8 cellular contexts compared by ENCODE assay signal in the genomic region with DNA sequence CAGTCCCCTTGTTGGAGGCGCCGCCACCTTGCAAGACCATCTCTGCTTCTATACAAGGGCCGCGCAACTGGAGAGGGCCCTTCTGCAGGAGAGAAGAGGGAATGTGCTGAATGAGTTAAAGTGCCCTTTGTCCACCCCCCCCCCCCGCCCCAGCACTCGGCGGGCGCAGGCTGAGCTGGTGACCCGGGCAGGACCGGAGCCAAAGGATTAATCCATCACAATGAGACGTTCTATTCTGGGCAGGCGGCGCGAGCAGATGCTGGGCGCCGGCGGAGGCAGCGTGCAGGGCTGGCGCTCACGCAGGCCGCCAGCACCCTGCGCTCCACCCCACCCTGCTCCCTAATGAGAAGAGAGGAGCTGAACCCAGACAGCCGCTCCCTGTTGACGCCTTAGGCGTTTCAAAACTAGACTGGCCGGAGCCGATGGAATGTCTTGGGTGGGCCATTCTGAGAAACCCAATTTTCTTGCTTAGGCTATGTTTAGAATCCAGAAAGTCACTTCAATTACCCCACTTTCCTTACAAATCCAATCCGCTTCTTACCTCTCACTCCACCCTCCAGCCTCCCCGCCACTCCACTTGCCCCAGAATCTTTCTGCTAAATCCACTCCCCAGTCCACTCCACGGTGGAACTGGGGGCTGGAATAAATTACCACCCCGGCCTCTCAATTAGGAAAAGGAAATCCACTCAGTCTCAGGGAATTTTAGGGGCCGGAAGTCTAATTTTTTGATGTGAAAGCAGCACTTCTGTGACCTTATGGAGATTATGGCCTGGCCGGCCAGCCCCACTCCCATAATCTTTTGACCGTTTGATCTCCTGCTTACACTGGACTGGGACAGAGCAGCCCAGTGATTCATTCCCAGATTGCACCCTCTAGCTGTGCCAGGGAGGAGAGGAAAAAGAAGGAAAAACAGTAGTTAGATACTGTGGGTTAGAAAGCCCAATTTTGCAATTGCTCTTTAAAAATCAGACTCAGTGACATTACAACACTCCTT. TPM values are rescaled to one million over a fixed set of nuclear protein-coding genes. Genes with fewer than 3 reads are reported as not detected.
DNase-seq lines count a peak whose midpoint lies in the region; ATAC-seq and TF ChIP-seq lines count a peak whose summit lies in the region.

No MANE protein-coding gene starts in this region.

- H3K4me3 Mint-ChIP-seq in activated T-helper 17 cell treated with anti-CD3 and anti-CD28 coated beads, Interleukin-2, amount 50 U/mL, for 72 hours: no peak overlapping the region
- H3K4me3 Mint-ChIP-seq in CD4-positive, alpha-beta T cell: no peak overlapping the region

- DNase-seq in EL: peak; percentile 88
- peak; percentile 93 to 96 for DNase-seq in NCI-H524 (lab: John Stamatoyannopoulos, UW)
- DNase-seq in epidermal melanocyte (ENCODE audit: insufficient read length, low spot score): peak; percentile 48
- DNase-seq in CD4-positive, alpha-beta T cell: no peak
- no peak for DNase-seq in NCI-H2107 treated with DMSO at 0.1 percent for 48 hours (lab: John Stamatoyannopoulos, UW; ENCODE audit: unreplicated experiment)

- H3K27me3 ChIP-seq in CD4-positive, alpha-beta T cell (ENCODE audit: control insufficient read depth, insufficient read depth, low read length): peaks cover 17% of the 10 kb centered on the region

- intact Hi-C loops in CD4-positive, alpha-beta T cell (cut with DNase I, micrococcal nuclease): no loop called here

- H3K4me3 ChIP-seq in mesodermal cell (ENCODE audit: extremely low read depth, insufficient read depth, low read length, poor library complexity, severe bottlenecking): peak overlapping the region; percentile 9

- peaks cover 2% of the 10 kb centered on the region for H3K9me3 ChIP-seq in mesodermal cell (ENCODE audit: control insufficient read depth, low read length)
- H3K9me3 ChIP-seq in CD4-positive, alpha-beta T cell (ENCODE audit: control insufficient read depth, low read length): no peaks in the 10 kb centered on the region

- no peaks in the 10 kb centered on the region for H3K36me3 Mint-ChIP-seq in activated T-helper 17 cell treated with anti-CD3 and anti-CD28 coated beads, Interleukin-2, amount 50 U/mL, for 72 hours (ENCODE audit: low read depth)
- H3K36me3 Mint-ChIP-seq in CD4-positive, alpha-beta T cell (ENCODE audit: low read depth): no peaks in the 10 kb centered on the region

- CTCF ChIA-PET in CD4-positive, alpha-beta T cell (lab: Charles Lee): no interaction called here

- H3K36me3 ChIP-seq in mesodermal cell (ENCODE audit: control insufficient read depth, insufficient read depth, low read length): no peaks in the 10 kb centered on the region

- peaks cover 49% of the 10 kb centered on the region for H3K4me1 ChIP-seq in mesodermal cell (ENCODE audit: control insufficient read depth, insufficient read depth, low read length, poor library complexity, severe bottlenecking)

- H3K27ac ChIP-seq in mesodermal cell (ENCODE audit: low read depth, low read length, severe bottlenecking): peak overlapping the region; percentile 90
- H3K27ac ChIP-seq in CD4-positive, alpha-beta T cell (ENCODE audit: low read depth, low read length): no peak overlapping the region

- ATAC-seq in activated T-helper 17 cell treated with anti-CD3 and anti-CD28 coated beads, Interleukin-2, amount 50 U/mL, for 72 hours (replicated peaks): no peak
- ATAC-seq in HG03108 (IDR thresholded peaks at IDR 0.05; ENCODE audit: unreplicated experiment): no peak
- ATAC-seq in CD4-positive, alpha-beta T cell (ENCODE audit: poor library complexity): no peak

- no peak overlapping the region for H3K27ac Mint-ChIP-seq in activated T-helper 17 cell treated with anti-CD3 and anti-CD28 coated beads, Interleukin-2, amount 50 U/mL, for 72 hours
- H3K27ac Mint-ChIP-seq in CD4-positive, alpha-beta T cell: no peak overlapping the region

- peaks cover 39% of the 10 kb centered on the region for H3K27me3 Mint-ChIP-seq in activated T-helper 17 cell treated with anti-CD3 and anti-CD28 coated beads, Interleukin-2, amount 50 U/mL, for 72 hours
- H3K27me3 Mint-ChIP-seq in CD4-positive, alpha-beta T cell: peaks cover 78% of the 10 kb centered on the region

- POLR2A ChIA-PET in CD4-positive, alpha-beta T cell (lab: Charles Lee): no interaction called here

- TF ChIP-seq CTCF in CD4-positive, alpha-beta T cell (IDR thresholded peaks at IDR 0.05): no peak

- H3K9me3 Mint-ChIP-seq in activated T-helper 17 cell treated with anti-CD3 and anti-CD28 coated beads, Interleukin-2, amount 50 U/mL, for 72 hours: no peaks in the 10 kb centered on the region
- H3K9me3 Mint-ChIP-seq in CD4-positive, alpha-beta T cell: no peaks in the 10 kb centered on the region

- H3K4me1 Mint-ChIP-seq in activated T-helper 17 cell treated with anti-CD3 and anti-CD28 coated beads, Interleukin-2, amount 50 U/mL, for 72 hours: no peaks in the 10 kb centered on the region
- H3K4me1 Mint-ChIP-seq in CD4-positive, alpha-beta T cell (ENCODE audit: low read depth): no peaks in the 10 kb centered on the region

- 8 to 9% methylated on average over 10 to 23 of the region's 34 CpGs for WGBS in mesodermal cell (ENCODE audit: insufficient coverage in 2 of 2), 2 experiments

RNA-seq across cellular contexts. Expression of a gene that starts 32.7 kb away (rescaled TPM):
- 1.5 TPM for polyA plus RNA-seq in mesodermal cell (2013, experiment 1 of 2)
- 0.76 TPM for polyA plus RNA-seq in mesodermal cell (2013, experiment 2 of 2)
- not detected for total RNA-seq in activated T-helper 17 cell treated with anti-CD3 and anti-CD28 coated beads, Interleukin-2, amount 50 U/mL, for 72 hours
- not detected for total RNA-seq in CD4-positive, alpha-beta T cell

Comparison
In these comparisons a context has a peak if more than half of its experiments do, and no peak if none do; other contexts are left out.
1. DNase-seq: peak in EL (single experiment), NCI-H524 (2 of 2) and epidermal melanocyte (single experiment); none in CD4-positive, alpha-beta T cell (0 of 10) and NCI-H2107 treated with DMSO at 0.1 percent for 48 hours (single experiment).